Comparison of ENCODE assay signal across 8 cellular contexts in genomic region chr4:55321707-55322264, GRCh38. TPM values are rescaled to one million over a fixed set of nuclear protein-coding genes. Genes with fewer than 3 reads are reported as not detected.
A peak's percentile ranks its signal among the peaks of the same experiment; 100 is the strongest.
DNase-seq lines count a peak whose midpoint lies in the region; TF ChIP-seq lines count a peak whose summit lies in the region.

No MANE protein-coding gene starts in this region.

- peaks cover 0 to 2% (median 0%) of the 10 kb centered on the region in 5 experiments for H3K9me3 Mint-ChIP-seq in brain

- H3K27me3 Mint-ChIP-seq in brain = peaks cover 13% of the 10 kb centered on the region

- peak; percentile 75 for TF ChIP-seq CTCF in 22Rv1 (IDR thresholded peaks at IDR 0.05)
- peak; percentile 50 for TF ChIP-seq CTCF in GM12873 (IDR thresholded peaks at IDR 0.05; ENCODE audit: insufficient read depth, low read depth, low read length, missing control alignments)
- TF ChIP-seq CTCF in brain (conservative IDR thresholded peaks at IDR 0.05) = peak; percentile 91

- no peaks in the 10 kb centered on the region for H3K4me1 Mint-ChIP-seq in brain

- H3K27ac ChIP-seq in 22Rv1 = no peak overlapping the region

- H3K36me3 Mint-ChIP-seq in brain = no peaks in the 10 kb centered on the region

- no peak overlapping the region for H3K4me3 Mint-ChIP-seq in brain

- no peak overlapping the region for H3K27ac Mint-ChIP-seq in brain

- peak; percentile 35 to 90 (median 83) for DNase-seq in NCI-H1417 (lab: John Stamatoyannopoulos, UW)
- DNase-seq in SKM-1 (lab: John Stamatoyannopoulos, UW; ENCODE audit: unreplicated experiment) = peak; percentile 64
- peak; percentile 78 for DNase-seq in islet precursor cell
- DNase-seq in stimulated activated CD4-positive, alpha-beta T cell treated with anti-CD3 and anti-CD28 coated beads, Interleukin-4, amount 100 ng/mL, for 1 hour = peak; percentile 43
- DNase-seq in germinal center (ENCODE audit: low spot score) = no peak

RNA-seq across cellular contexts. Expression of gene SRD5A3, which starts 24.3 kb away (rescaled TPM):
- polyA plus RNA-seq in brain (ENCODE audit: insufficient read depth, low read depth, low replicate concordance) = 21.5 TPM
